Comparison of ENCODE assay signal across 8 cellular contexts in the genomic region with DNA sequence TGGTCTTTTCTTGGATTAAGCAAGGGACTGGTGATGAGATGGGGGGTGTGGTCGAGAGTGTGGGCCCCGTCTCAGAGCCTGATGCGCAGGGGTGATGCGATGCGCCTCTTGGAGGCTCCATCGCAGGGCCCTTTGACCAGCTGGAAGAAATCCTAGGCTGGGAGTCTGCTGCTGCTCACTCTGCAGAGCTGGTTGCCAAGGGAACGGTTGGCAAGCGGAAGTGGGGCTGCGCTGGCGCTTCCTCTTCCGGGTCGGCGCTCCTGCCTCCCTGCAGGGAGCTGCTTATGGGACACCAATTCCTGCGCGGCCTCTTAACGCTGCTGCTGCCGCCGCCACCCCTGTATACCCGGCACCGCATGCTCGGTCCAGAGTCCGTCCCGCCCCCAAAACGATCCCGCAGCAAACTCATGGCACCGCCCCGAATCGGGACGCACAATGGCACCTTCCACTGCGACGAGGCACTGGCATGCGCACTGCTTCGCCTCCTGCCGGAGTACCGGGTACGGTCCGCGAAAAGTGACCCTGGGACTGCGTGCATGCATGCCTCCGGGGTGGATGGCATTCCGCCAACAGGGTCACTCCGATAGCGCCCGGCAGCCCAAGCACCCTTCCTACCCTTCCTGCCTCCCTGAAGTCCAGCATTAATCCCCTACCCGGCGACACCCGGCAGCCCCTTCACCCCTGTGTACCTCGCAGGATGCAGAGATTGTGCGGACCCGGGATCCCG. TPM values are rescaled to one million over a fixed set of nuclear protein-coding genes. Genes with fewer than 3 reads are reported as not detected.
DNase-seq lines count a peak whose midpoint lies in the region; ATAC-seq and TF ChIP-seq lines count a peak whose summit lies in the region.

A gene with protein sequence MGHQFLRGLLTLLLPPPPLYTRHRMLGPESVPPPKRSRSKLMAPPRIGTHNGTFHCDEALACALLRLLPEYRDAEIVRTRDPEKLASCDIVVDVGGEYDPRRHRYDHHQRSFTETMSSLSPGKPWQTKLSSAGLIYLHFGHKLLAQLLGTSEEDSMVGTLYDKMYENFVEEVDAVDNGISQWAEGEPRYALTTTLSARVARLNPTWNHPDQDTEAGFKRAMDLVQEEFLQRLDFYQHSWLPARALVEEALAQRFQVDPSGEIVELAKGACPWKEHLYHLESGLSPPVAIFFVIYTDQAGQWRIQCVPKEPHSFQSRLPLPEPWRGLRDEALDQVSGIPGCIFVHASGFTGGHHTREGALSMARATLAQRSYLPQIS (plus strand): TSS at position 242 of the 727 bp plus-strand sequence. CDS start 43 bp downstream, at position 285.

- POLR2A ChIA-PET in PC-3 (lab: Charles Lee; ENCODE audit: unreplicated experiment): interaction anchor here (0.5 to 1.9 kb wide), 5 partner anchors 21 to 141 kb away, joined by 3 to 31 read pairs (median 5); a partner anchor contains a TSS

- peak within 1 kb of the TSS; percentile 62 for H2AFZ ChIP-seq in PC-3 (ENCODE audit: low read length)

- peaks cover 14% of the 10 kb centered on the region; the same call in 1 of the 2 replicates for H3K36me3 ChIP-seq in PC-3 (ENCODE audit: low read depth, low read length)
- H3K36me3 ChIP-seq in esophagus (ENCODE audit: control insufficient read depth in 2 of 2, insufficient read depth in 2 of 2, low read length in 1 of 2): peaks cover 6 to 12% of the 10 kb centered on the region in 2 donors
- H3K36me3 ChIP-seq in mucosa of stomach (ENCODE audit: control insufficient read depth, insufficient read depth, low read length): no peaks in the 10 kb centered on the region

- peaks cover 21 to 56% (median 50%) of the 10 kb centered on the region in 3 donors for H3K4me1 Mint-ChIP-seq in IgD-negative memory B cell

- H3K27ac ChIP-seq in PC-3 (ENCODE audit: low read length) (peak within 1 kb of the TSS; percentile 98), esophagus (ENCODE audit: low read depth in 2 of 2, low read length in 1 of 2) (peak within 1 kb of the TSS; percentile 60 to 87)

- H3K9me3 Mint-ChIP-seq in IgD-negative memory B cell: no peaks in the 10 kb centered on the region

- peak within 1 kb of the TSS; percentile 90 for H3K4me2 ChIP-seq in PC-3 (ENCODE audit: low read length)

- peak; percentile 72 for ATAC-seq in GM21423 (IDR thresholded peaks at IDR 0.05; ENCODE audit: unreplicated experiment)
- peak; percentile 71 for ATAC-seq in PC-3

- no TSS peak for BruUV-seq in PC-3 (replicated peaks; lab: Mats Ljungman, UMichigan)

- H3K27ac Mint-ChIP-seq in IgD-negative memory B cell: peak within 1 kb of the TSS; percentile 95 to 97 (median 95)

- TF ChIP-seq CTCF in PC-3 (conservative IDR thresholded peaks at IDR 0.05; ENCODE audit: low read depth, low read length): 0 out of 2 replicates have a peak, but pooled peaks have one; percentile 13

- H3K9me3 ChIP-seq in PC-3 (ENCODE audit: low read length): no peaks in the 10 kb centered on the region
- no peaks in the 10 kb centered on the region for H3K9me3 ChIP-seq in esophagus (ENCODE audit: control insufficient read depth in 2 of 2, insufficient read depth in 1 of 2, low read depth in 1 of 2, low read length in 1 of 2)
- no peaks in the 10 kb centered on the region for H3K9me3 ChIP-seq in mucosa of stomach (ENCODE audit: control insufficient read depth, low read length)

- H3K9ac ChIP-seq in PC-3 (ENCODE audit: low read length) (peak within 1 kb of the TSS; percentile 91), mucosa of stomach (ENCODE audit: low read length) (peak within 1 kb of the TSS; percentile 63)

- H3K36me3 Mint-ChIP-seq in IgD-negative memory B cell: peaks cover 12% of the 10 kb centered on the region

- H3K27me3 Mint-ChIP-seq in IgD-negative memory B cell: no peaks in the 10 kb centered on the region

- no peaks in the 10 kb centered on the region for H3K9me2 ChIP-seq in PC-3 (replicated peaks; ENCODE audit: low read length)

- DNase-seq in DMS 273 (lab: John Stamatoyannopoulos, UW; ENCODE audit: unreplicated experiment) (peak; percentile 94), PC-3 (peak; percentile 86)
- peak; percentile 81 for DNase-seq in activated T-cell treated with anti-CD3 and anti-CD28 coated beads, Interleukin-2, amount 50 U/mL, for 1 hour
- peak; percentile 90 for DNase-seq in stimulated activated CD8-positive, alpha-beta memory T cell treated with anti-CD3 and anti-CD28 coated beads, Interleukin-4, amount 100 ng/mL, for 48 hours

- H3K27me3 ChIP-seq in PC-3 (ENCODE audit: low read length): no peaks in the 10 kb centered on the region
- H3K27me3 ChIP-seq in esophagus (ENCODE audit: control insufficient read depth in 1 of 2, insufficient read depth in 2 of 2, low read length in 2 of 2): no peaks in the 10 kb centered on the region
- no peaks in the 10 kb centered on the region for H3K27me3 ChIP-seq in mucosa of stomach (ENCODE audit: control insufficient read depth, insufficient read depth, low read length)

- peak within 1 kb of the TSS; percentile 95 to 100 (median 98) for H3K4me3 Mint-ChIP-seq in IgD-negative memory B cell

- CTCF ChIA-PET in PC-3 (lab: Charles Lee): interaction anchor here (0.7 to 2.4 kb wide), 2 partner anchors 13 to 21 kb away, joined by 5 to 10 read pairs; a partner anchor contains a TSS

- H4K20me1 ChIP-seq in PC-3 (ENCODE audit: low read length): no peaks in the 10 kb centered on the region

- H3F3A ChIP-seq in PC-3 (ENCODE audit: low read length, unreplicated experiment): peaks cover 9% of the 10 kb centered on the region

- H3K4me3 ChIP-seq in PC-3 (ENCODE audit: low read length) (peak within 1 kb of the TSS; percentile 90), esophagus (ENCODE audit: low read depth in 1 of 2, low read length in 2 of 2) (peak within 1 kb of the TSS; percentile 87 to 92), mucosa of stomach (ENCODE audit: low read length) (peak within 1 kb of the TSS; percentile 86)

- 1% methylated on average over 49 to 51 of the region's 51 CpGs for WGBS in esophagus, 2 donors

- peaks cover 49% of the 10 kb centered on the region for H3K4me1 ChIP-seq in PC-3 (ENCODE audit: insufficient read depth, low read length)
- H3K4me1 ChIP-seq in esophagus (ENCODE audit: control insufficient read depth in 2 of 2, insufficient read depth in 2 of 2, low read length in 1 of 2): peaks cover 0 to 12% of the 10 kb centered on the region in 2 donors
- peaks cover 14% of the 10 kb centered on the region for H3K4me1 ChIP-seq in mucosa of stomach (ENCODE audit: control insufficient read depth, insufficient read depth, low read length)

- H3K79me2 ChIP-seq in PC-3 (ENCODE audit: low read length): peaks cover 64% of the 10 kb centered on the region

- intact Hi-C loops in PC-3 (cut with micrococcal nuclease): no loop called here

RNA-seq across cellular contexts. Expression of the gene that starts here (rescaled TPM):
- polyA plus RNA-seq in IgD-negative memory B cell: 50.4 TPM
- 81.0 and 89.9 TPM in 2 replicates for total RNA-seq in PC-3 (2014; rRNA removed)
- 10 to 100 TPM; 41.8 to 75.0 TPM for polyA plus RNA-seq in esophagus

Comparison
In these comparisons a context has a peak if more than half of its experiments do, and no peak if none do; other contexts are left out.
1. Peak in every context shown above with its lines: DNase-seq, ATAC-seq, H3K4me3 ChIP-seq and H3K27ac ChIP-seq.